Comparison of ENCODE assay signal across 7 cellular contexts in the genomic region with DNA sequence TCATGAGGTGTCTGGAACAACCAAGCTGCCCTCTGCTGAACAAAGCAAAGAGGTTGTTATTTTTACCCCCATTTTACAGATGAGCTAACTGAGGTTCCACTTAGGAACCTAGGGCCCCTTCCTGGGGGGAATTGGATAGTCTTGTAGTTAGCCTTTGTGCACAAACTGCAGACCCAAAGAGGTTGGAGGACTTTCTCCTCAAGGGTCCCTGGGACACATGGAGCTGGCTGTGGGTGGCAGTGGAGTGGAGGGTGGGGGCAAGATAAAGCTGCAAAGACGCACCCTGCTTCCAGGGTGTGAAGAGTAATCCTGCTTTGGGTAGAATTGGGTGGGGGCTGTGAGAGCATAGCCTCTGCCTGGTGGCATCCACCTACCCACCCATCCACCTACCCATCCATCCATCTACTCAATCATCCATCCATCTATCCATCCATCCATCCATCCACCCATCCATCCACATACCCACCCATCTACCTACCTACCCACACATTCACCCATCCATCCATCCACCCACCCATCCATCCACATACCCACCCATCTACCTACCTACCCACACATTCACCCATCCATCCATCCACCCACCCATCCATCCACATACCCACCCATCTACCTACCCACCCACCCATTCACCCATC.
DNase-seq lines count a peak whose midpoint lies in the region; ATAC-seq and TF ChIP-seq lines count a peak whose summit lies in the region.
"Not testable (repeated sequence)": the region's sequence is repeated elsewhere in the genome, so short reads cannot be mapped to it uniquely, and the experiment has no call there.

No MANE protein-coding gene starts in this region.

- not testable (repeated sequence) for TF ChIP-seq CTCF in HEK293 (tag by site-specific recombination; IDR thresholded peaks at IDR 0.05); spleen (IDR thresholded peaks at IDR 0.05 in 8 of 11, conservative IDR thresholded peaks at IDR 0.05 in 3 of 11)

- H3K4ac ChIP-seq in neuronal stem cell (ENCODE audit: low read length) = not testable (repeated sequence)

- H2BK15ac ChIP-seq in neuronal stem cell (ENCODE audit: low read length) = not testable (repeated sequence)

- not testable (repeated sequence) for H2AFZ ChIP-seq in neuronal stem cell (ENCODE audit: low read length)

- not testable (repeated sequence) for H2BK12ac ChIP-seq in neuronal stem cell (ENCODE audit: low read length)

- not testable (repeated sequence) for H2BK120ac ChIP-seq in neuronal stem cell (ENCODE audit: low read depth, low read length)

- not testable (repeated sequence) for H4K91ac ChIP-seq in neuronal stem cell (ENCODE audit: low read depth, low read length, poor library complexity)

- not testable (repeated sequence) for H3K36me3 ChIP-seq in HEK293 (ENCODE audit: control insufficient read depth in 2 of 2, insufficient read depth in 1 of 2, low read length in 2 of 2); neuronal stem cell (replicated peaks in 1 of 2; ENCODE audit: control insufficient read depth in 2 of 2, insufficient read depth in 2 of 2, low read length in 2 of 2); spleen

- not testable (repeated sequence) for H3K23ac ChIP-seq in neuronal stem cell (ENCODE audit: low read depth, low read length, poor library complexity)

- no CpG with 5 or more reads among the region's 1 CpG for WGBS in neuronal stem cell (ENCODE audit: extremely low coverage in 2 of 2, insufficient read length in 2 of 2, insufficient replicate concordance in 1 of 2), 2 donors
- WGBS in spleen, 5 donors = 69 to 100% (median 92%) methylated on average over 1 of the region's 1 CpG

- not testable (repeated sequence) for H2BK5ac ChIP-seq in neuronal stem cell (ENCODE audit: low read length)

- not testable (repeated sequence) for H3K27ac ChIP-seq in HEK293 (ENCODE audit: extremely low read depth, low read depth, low read length); neuronal stem cell (replicated peaks; ENCODE audit: low read length); spleen

- not testable (repeated sequence) for H3K4me2 ChIP-seq in neuronal stem cell (ENCODE audit: insufficient read depth, low read length, poor library complexity, severe bottlenecking)

- not testable (repeated sequence) for H3K4me1 ChIP-seq in HEK293 (ENCODE audit: control insufficient read depth, insufficient read depth, low read length); neuronal stem cell (ENCODE audit: control insufficient read depth in 2 of 2, insufficient read depth in 1 of 2, low read depth in 1 of 2, low read length in 2 of 2)
- peaks cover 0 to 18% (median 6%) of the 10 kb centered on the region in 6 donors for H3K4me1 ChIP-seq in spleen

- H3K9me3 ChIP-seq in HEK293 (ENCODE audit: control insufficient read depth, insufficient read depth, low read depth, low read length); neuronal stem cell (replicated peaks in 1 of 2; ENCODE audit: control insufficient read depth in 2 of 2, insufficient read depth in 1 of 2, low read depth in 1 of 2, low read length in 2 of 2); spleen: not testable (repeated sequence)

- CTCF ChIA-PET in HEK293 (lab: Yijun Ruan, JAX) = interaction anchor here (1.8 kb wide), 1 partner anchor 92 kb away, joined by 5 read pairs; no protein-coding TSS in a partner anchor

- peak overlapping the region; percentile 49 for H3K14ac ChIP-seq in neuronal stem cell (ENCODE audit: low read length)

- H2AK5ac ChIP-seq in neuronal stem cell (ENCODE audit: low read depth, low read length) = not testable (repeated sequence)

- peak overlapping the region; percentile 50 for H3K9ac ChIP-seq in neuronal stem cell (ENCODE audit: low read depth, low read length, poor library complexity)

- peak; percentile 15 for DNase-seq in activated CD8-positive, alpha-beta memory T cell treated with anti-CD3 and anti-CD28 coated beads for 24 hours
- DNase-seq in ecto neural progenitor cell (ENCODE audit: low spot score) = peak; percentile 11
- DNase-seq in left lobe of liver (ENCODE audit: low spot score) = peak; percentile 28
- DNase-seq in neuronal stem cell (ENCODE audit: low spot score) = not testable (repeated sequence)
- DNase-seq in spleen = peak; percentile 13
- DNase-seq in ureter (ENCODE audit: low spot score) = peak; percentile 23

- H3K27me3 ChIP-seq in neuronal stem cell (ENCODE audit: control insufficient read depth in 3 of 3, insufficient read depth in 3 of 3, low read depth in 1 of 3, low read length in 3 of 3) = peaks cover 0 to 26% (median 3%) of the 10 kb centered on the region in 3 experiments
- not testable (repeated sequence) for H3K27me3 ChIP-seq in spleen (replicated peaks in 1 of 7)

- TF ChIP-seq POLR2A in spleen (IDR thresholded peaks at IDR 0.05) = not testable (repeated sequence)

- POLR2A ChIA-PET in HEK293 (lab: Yijun Ruan, JAX) = interaction anchor here (0.7 kb wide), 1 partner anchor 12 kb away, joined by 3 read pairs; no protein-coding TSS in a partner anchor

- ATAC-seq in left lobe of liver = not testable (repeated sequence)

- intact Hi-C loops in spleen (cut with DNase I; ENCODE audit: low total_unique reads) = not testable (repeated sequence)

- H3K79me1 ChIP-seq in neuronal stem cell (ENCODE audit: low read depth, low read length) = not testable (repeated sequence)

- H3K18ac ChIP-seq in neuronal stem cell (ENCODE audit: low read length) = not testable (repeated sequence)

- not testable (repeated sequence) for H3K4me3 ChIP-seq in HEK293 (ENCODE audit: low read depth, low read length); neuronal stem cell (ENCODE audit: low read length in 2 of 2); spleen

- not testable (repeated sequence) for H4K8ac ChIP-seq in neuronal stem cell (ENCODE audit: low read depth, low read length)

TF ChIP-seq in HEK293, 187 proteins besides CTCF, POLR2A, EP300 and RAD21:
- TF ChIP-seq ZFHX2 (tag by site-specific recombination; conservative IDR thresholded peaks at IDR 0.05) (peak; percentile 76), EGR2 (tag by site-specific recombination; IDR thresholded peaks at IDR 0.05; ENCODE audit: low read depth) (peak; percentile 84)
